ENCODE assay signal across 22 cellular contexts in genomic region chr20:51363378-51363777, GRCh38.
DNase-seq lines count a peak whose midpoint lies in the region; ATAC-seq, FAIRE-seq and TF ChIP-seq lines count a peak whose summit lies in the region.
"Had no signal": no experiment of that assay in that cellular context is flagged by ENCODE, and none has a peak within 500 bp of the region (broad histone marks: within the 10 kb centered on the region; RNA-seq: fewer than 3 reads in every experiment).

No MANE protein-coding gene starts in this region.

- TF ChIP-seq POLR2A in GM12878 (IDR thresholded peaks at IDR 0.05; ENCODE audit: low read depth, low read length) = no peak
- no peak for TF ChIP-seq POLR2A in esophagus muscularis mucosa (IDR thresholded peaks at IDR 0.05; ENCODE audit: low read depth)
- no peak for TF ChIP-seq POLR2A in stomach (IDR thresholded peaks at IDR 0.05)

- H3K4me3 Mint-ChIP-seq in natural killer cell treated with Interleukin-12 subunit alpha and Interleukin-12 subunit beta and Interleukin-15 and Interleukin-18, amount 100 ng/mL, for 72 hours = peak overlapping the region; percentile 0
- H3K4me3 Mint-ChIP-seq in natural killer cell = no peak overlapping the region
- no peak overlapping the region for H3K4me3 Mint-ChIP-seq in activated CD4-positive, alpha-beta memory T cell treated with anti-CD3 and anti-CD28 coated beads, Interleukin-2, amount 10 ng/mL, durations not matched to agents 7 days and 5 days
- H3K4me3 Mint-ChIP-seq: CD4-positive, CD25-positive, alpha-beta regulatory T cell; H9 had no signal

- in situ Hi-C loops in GM12878 (cut with MboI) = no loop called here

- no peak for TF ChIP-seq RAD21 in GM12878 (IDR thresholded peaks at IDR 0.05; ENCODE audit: insufficient read depth, low read depth, low read length)

- WGBS in GM12878 (ENCODE audit: insufficient coverage, insufficient replicate concordance, low lambda C conversion rate, missing lambda C conversion rate) = 47% methylated on average over 2 of the region's 2 CpGs
- WGBS in esophagus muscularis mucosa = 65% methylated on average over 2 of the region's 2 CpGs
- WGBS in stomach, 5 donors = 66 to 81% (median 70%) methylated on average over 2 of the region's 2 CpGs

- POLR2A ChIA-PET in GM12878 (lab: Charles Lee) = no interaction called here
- POLR2A ChIA-PET in activated CD4-positive, alpha-beta memory T cell treated with anti-CD3 and anti-CD28 coated beads, Interleukin-2, amount 10 ng/mL, durations not matched to agents 7 days and 5 days (lab: Charles Lee) = no interaction called here

- H2AFZ ChIP-seq in GM12878 (ENCODE audit: control insufficient read depth, low read depth, low read length) = no peak overlapping the region

- H3K36me3 ChIP-seq in GM12878 (ENCODE audit: control insufficient read depth in 2 of 2, insufficient read depth in 2 of 2, low read length in 1 of 2) (no peaks in the 10 kb centered on the region), esophagus muscularis mucosa (no peaks in the 10 kb centered on the region), stomach (no peaks in the 10 kb centered on the region)
- H3K36me3 ChIP-seq: BE2C had no signal

- no peak for TF ChIP-seq CTCF in natural killer cell (IDR thresholded peaks at IDR 0.05)
- TF ChIP-seq CTCF in GM12878 (IDR thresholded peaks at IDR 0.05 in 2 of 3, conservative IDR thresholded peaks at IDR 0.05 in 1 of 3; ENCODE audit: control insufficient read depth in 2 of 3, extremely low read depth in 1 of 3, insufficient read depth in 1 of 3, low read depth in 3 of 3, low read length in 3 of 3) = no peak
- TF ChIP-seq CTCF in esophagus muscularis mucosa (IDR thresholded peaks at IDR 0.05) = no peak
- no peak for TF ChIP-seq CTCF in stomach (IDR thresholded peaks at IDR 0.05)

- peaks cover 0 to under 1% of the 10 kb centered on the region in 2 donors for H3K27me3 Mint-ChIP-seq in natural killer cell treated with Interleukin-12 subunit alpha and Interleukin-12 subunit beta and Interleukin-15 and Interleukin-18, amount 100 ng/mL, for 72 hours
- no peaks in the 10 kb centered on the region for H3K27me3 Mint-ChIP-seq in natural killer cell (ENCODE audit: low read depth in 2 of 2)
- peaks cover 3% of the 10 kb centered on the region for H3K27me3 Mint-ChIP-seq in activated CD4-positive, alpha-beta memory T cell treated with anti-CD3 and anti-CD28 coated beads, Interleukin-2, amount 10 ng/mL, durations not matched to agents 7 days and 5 days

- intact Hi-C loops in natural killer cell (cut with micrococcal nuclease) (no loop called here), GM12878 (cut with micrococcal nuclease; ENCODE audit: unreplicated experiment) (no loop called here), esophagus muscularis mucosa (cut with DNase I) (no loop called here), stomach (cut with DNase I; ENCODE audit: low total_unique reads) (no loop called here)

- CTCF ChIA-PET in GM12878 (lab: Yijun Ruan, JAX) = interaction anchor here (1.1 kb wide), 1 partner anchor 262 kb away, joined by 4 read pairs; no protein-coding TSS in a partner anchor
- CTCF ChIA-PET in activated CD4-positive, alpha-beta memory T cell treated with anti-CD3 and anti-CD28 coated beads, Interleukin-2, amount 10 ng/mL, durations not matched to agents 7 days and 5 days (lab: Charles Lee) = no interaction called here

- H3K27me3 ChIP-seq in GM12878 (replicated peaks in 1 of 2; ENCODE audit: control insufficient read depth in 2 of 2, insufficient read depth in 2 of 2, low read length in 1 of 2) (no peaks in the 10 kb centered on the region), esophagus muscularis mucosa (no peaks in the 10 kb centered on the region), stomach (no peaks in the 10 kb centered on the region)
- H3K27me3 ChIP-seq: BE2C had no signal

- H3K4me1 ChIP-seq in GM12878 (ENCODE audit: control insufficient read depth, insufficient read depth, low read length) (peaks cover 3% of the 10 kb centered on the region; the same call in 1 of the 2 replicates), esophagus muscularis mucosa (peaks cover 0 to 6% (median 3%) of the 10 kb centered on the region in 4 donors), stomach (no peaks in the 10 kb centered on the region)
- H3K4me1 ChIP-seq: BE2C, Caco-2 had no signal

- no peak overlapping the region for H3K4me3 ChIP-seq in GM12878
- no peak overlapping the region for H3K4me3 ChIP-seq in esophagus muscularis mucosa
- H3K4me3 ChIP-seq in stomach = no peak overlapping the region
- H3K4me3 ChIP-seq: K562 had no signal

- no peaks in the 10 kb centered on the region; the same call in 2 of the 3 replicates for H3K9me3 ChIP-seq in GM12878 (replicated peaks; ENCODE audit: control insufficient read depth, insufficient read depth, low read length)
- H3K9me3 ChIP-seq in esophagus muscularis mucosa = peaks cover 0 to 11% (median 9%) of the 10 kb centered on the region in 4 donors
- H3K9me3 ChIP-seq in stomach = peaks cover 0 to 11% (median 0%) of the 10 kb centered on the region in 4 donors
- H3K9me3 ChIP-seq: BE2C had no signal

- peaks cover 12% of the 10 kb centered on the region for H3K36me3 Mint-ChIP-seq in natural killer cell treated with Interleukin-12 subunit alpha and Interleukin-12 subunit beta and Interleukin-15 and Interleukin-18, amount 100 ng/mL, for 72 hours
- H3K36me3 Mint-ChIP-seq in natural killer cell = peaks cover 7% of the 10 kb centered on the region
- H3K36me3 Mint-ChIP-seq in activated CD4-positive, alpha-beta memory T cell treated with anti-CD3 and anti-CD28 coated beads, Interleukin-2, amount 10 ng/mL, durations not matched to agents 7 days and 5 days (ENCODE audit: low read depth) = peaks cover 5% of the 10 kb centered on the region

- H3K79me2 ChIP-seq in GM12878 (ENCODE audit: control insufficient read depth, insufficient read depth, low read length) = no peaks in the 10 kb centered on the region

- SMC1A ChIA-PET in GM12878 (lab: Charles Lee; ENCODE audit: uncharacterized antibody, unreplicated experiment) = no interaction called here

- no peak overlapping the region for H3K27ac ChIP-seq in GM12878 (ENCODE audit: control insufficient read depth, insufficient read depth)
- no peak overlapping the region for H3K27ac ChIP-seq in esophagus muscularis mucosa (replicated peaks in 1 of 4)
- H3K27ac ChIP-seq in stomach = no peak overlapping the region

- FAIRE-seq in GM12878 (lab: Jason Lieb, UNC) = peak; percentile 80
- FAIRE-seq: G401.6, K562 had no signal

- H3K27ac Mint-ChIP-seq in natural killer cell treated with Interleukin-12 subunit alpha and Interleukin-12 subunit beta and Interleukin-15 and Interleukin-18, amount 100 ng/mL, for 72 hours = peak overlapping the region in 1 of 2 donors; percentile 10
- no peak overlapping the region for H3K27ac Mint-ChIP-seq in natural killer cell
- H3K27ac Mint-ChIP-seq in activated CD4-positive, alpha-beta memory T cell treated with anti-CD3 and anti-CD28 coated beads, Interleukin-2, amount 10 ng/mL, durations not matched to agents 7 days and 5 days = no peak overlapping the region
- H3K27ac Mint-ChIP-seq: CD4-positive, CD25-positive, alpha-beta regulatory T cell; H9 had no signal

- no peak overlapping the region for H3K4me2 ChIP-seq in GM12878 (ENCODE audit: control insufficient read depth, insufficient read depth)

- H3K9ac ChIP-seq in GM12878 (ENCODE audit: control insufficient read depth, insufficient read depth, low read length) = no peak overlapping the region

- TF ChIP-seq EP300 in GM12878 (IDR thresholded peaks at IDR 0.05; ENCODE audit: borderline replicate concordance in 1 of 2, control insufficient read depth in 1 of 2, low read depth in 2 of 2, low read length in 2 of 2) (no peak), esophagus muscularis mucosa (IDR thresholded peaks at IDR 0.05) (no peak), stomach (IDR thresholded peaks at IDR 0.05) (no peak)

- no TSS peak for BruUV-seq in GM12878 (replicated peaks; lab: Mats Ljungman, UMichigan)

- peaks cover 15 to 21% of the 10 kb centered on the region in 2 donors for H3K4me1 Mint-ChIP-seq in natural killer cell treated with Interleukin-12 subunit alpha and Interleukin-12 subunit beta and Interleukin-15 and Interleukin-18, amount 100 ng/mL, for 72 hours (ENCODE audit: low read depth in 2 of 2)
- peaks cover 2 to 3% of the 10 kb centered on the region in 2 donors for H3K4me1 Mint-ChIP-seq in natural killer cell
- peaks cover 10% of the 10 kb centered on the region for H3K4me1 Mint-ChIP-seq in activated CD4-positive, alpha-beta memory T cell treated with anti-CD3 and anti-CD28 coated beads, Interleukin-2, amount 10 ng/mL, durations not matched to agents 7 days and 5 days
- H3K4me1 Mint-ChIP-seq: CD4-positive, CD25-positive, alpha-beta regulatory T cell had no signal

- peak; percentile 66 to 74 for ATAC-seq in natural killer cell treated with Interleukin-12 subunit alpha and Interleukin-12 subunit beta and Interleukin-15 and Interleukin-18, amount 100 ng/mL, for 72 hours
- ATAC-seq in natural killer cell (no peak), HG03108 (IDR thresholded peaks at IDR 0.05; ENCODE audit: unreplicated experiment) (peak; percentile 61), GM12878 (peak; percentile 89), HG03175 (IDR thresholded peaks at IDR 0.05; ENCODE audit: unreplicated experiment) (no peak)
- ATAC-seq: K562, SK-N-SH treated with all-trans-retinoic acid at 6 μM for 48 hours had no signal

- no peaks in the 10 kb centered on the region for H4K20me1 ChIP-seq in GM12878 (ENCODE audit: control insufficient read depth, insufficient read depth)

- RAD21 ChIA-PET in GM12878 (lab: Charles Lee; ENCODE audit: unreplicated experiment) = no interaction called here

- H3K9me3 Mint-ChIP-seq in natural killer cell treated with Interleukin-12 subunit alpha and Interleukin-12 subunit beta and Interleukin-15 and Interleukin-18, amount 100 ng/mL, for 72 hours = peaks cover 3% of the 10 kb centered on the region
- H3K9me3 Mint-ChIP-seq in natural killer cell = peaks cover 2 to 4% of the 10 kb centered on the region in 2 donors
- peaks cover 4% of the 10 kb centered on the region for H3K9me3 Mint-ChIP-seq in activated CD4-positive, alpha-beta memory T cell treated with anti-CD3 and anti-CD28 coated beads, Interleukin-2, amount 10 ng/mL, durations not matched to agents 7 days and 5 days

- no peak for DNase-seq in natural killer cell treated with Interleukin-12 subunit alpha and Interleukin-12 subunit beta and Interleukin-15 and Interleukin-18, amount 100 ng/mL, for 72 hours (ENCODE audit: low spot score)
- DNase-seq in natural killer cell = no peak
- no peak for DNase-seq in GM12878 (ENCODE audit: low read depth, low spot score)
- no peak for DNase-seq in activated CD4-positive, alpha-beta memory T cell treated with anti-CD3 and anti-CD28 coated beads, Interleukin-2, amount 10 ng/mL, durations not matched to agents 7 days and 5 days
- no peak for DNase-seq in esophagus muscularis mucosa (ENCODE audit: extremely low spot score)
- no peak for DNase-seq in stomach
- DNase-seq: BE2C; Caco-2; CD4-positive, CD25-positive, alpha-beta regulatory T cell; H9; NCI-H1417 treated with DMSO at 0.1 percent for 48 hours; NCI-H187 treated with DMSO at 0.1 percent for 48 hours; NCI-H226; NCI-H524; NCI-H82; RPMI8226; SIG-M5 had no signal

TF ChIP-seq in GM12878, 131 proteins besides CTCF, POLR2A, EP300 and RAD21 (continues in another document):
- TF ChIP-seq NFYA (IDR thresholded peaks at IDR 0.05; ENCODE audit: borderline replicate concordance, low read depth, low read length) (no peak), RCOR1 (conservative IDR thresholded peaks at IDR 0.05; ENCODE audit: low read depth, low read length) (no peak)

Comparison
In these comparisons a context has a peak if more than half of its experiments do, and no peak if none do; other contexts are left out.
1. ATAC-seq: peak in natural killer cell treated with Interleukin-12 subunit alpha and Interleukin-12 subunit beta and Interleukin-15 and Interleukin-18, amount 100 ng/mL, for 72 hours (2 of 2), HG03108 (single experiment) and GM12878 (single experiment); none in natural killer cell (0 of 3) and HG03175 (single experiment).